8 cellular contexts compared by ENCODE assay signal in the genomic region with DNA sequence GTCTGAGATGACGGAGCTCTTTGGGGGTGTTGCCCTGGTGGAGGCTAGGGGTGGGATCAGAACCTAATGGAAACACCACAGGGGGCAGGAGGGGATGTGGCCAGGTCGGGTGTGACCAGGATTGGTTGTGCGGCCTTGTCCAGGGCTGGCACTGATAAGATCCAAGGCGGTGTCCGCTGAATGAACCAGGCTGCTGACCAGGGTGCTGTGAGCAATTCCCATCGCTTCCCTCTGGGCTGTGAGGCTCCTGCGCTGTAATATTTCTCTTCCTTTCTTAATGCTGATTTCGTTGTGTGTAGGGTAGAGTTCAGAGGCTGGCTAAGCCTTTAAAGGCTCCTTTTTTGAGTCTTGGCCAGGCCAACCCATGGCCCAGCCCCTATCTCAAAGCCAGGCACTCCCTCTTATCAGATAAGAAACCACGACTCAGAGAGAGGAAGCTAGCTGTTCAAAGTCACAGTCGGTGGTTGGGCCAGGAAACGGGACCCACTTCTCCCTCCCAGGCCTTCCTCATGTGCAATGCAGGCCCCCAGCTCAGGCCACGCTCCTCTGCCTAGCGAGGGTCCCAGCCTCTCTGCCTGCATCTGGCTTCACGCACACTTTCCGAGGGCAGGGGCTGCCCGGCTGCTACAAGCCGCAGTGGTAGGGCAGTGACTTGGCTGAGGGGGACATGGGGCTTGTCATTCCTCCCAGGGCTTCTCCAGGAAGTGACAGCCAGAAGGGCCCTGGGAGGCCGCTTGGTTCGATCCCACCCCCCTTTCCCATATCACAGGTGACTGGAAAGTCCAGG. TPM values are rescaled to one million over a fixed set of nuclear protein-coding genes. Genes with fewer than 3 reads are reported as not detected.
DNase-seq lines count a peak whose midpoint lies in the region; ATAC-seq and TF ChIP-seq lines count a peak whose summit lies in the region.

No MANE protein-coding gene starts in this region.

- peaks cover 14% of the 10 kb centered on the region; the same call in 1 of the 2 replicates for H3F3A ChIP-seq in Loucy (ENCODE audit: low read depth)

- ATAC-seq in GM19452 (IDR thresholded peaks at IDR 0.05; ENCODE audit: unreplicated experiment) (no peak), HG03097 (IDR thresholded peaks at IDR 0.05; ENCODE audit: low FRiP score, unreplicated experiment) (no peak)

- TF ChIP-seq CTCF in Loucy (conservative IDR thresholded peaks at IDR 0.05; ENCODE audit: low read length) (no peak), fibroblast of villous mesenchyme (IDR thresholded peaks at IDR 0.05; ENCODE audit: insufficient read depth, low read depth, low read length) (no peak)

- H4K20me1 ChIP-seq in Loucy (ENCODE audit: insufficient read depth, low read length, poor library complexity, severe bottlenecking): no peaks in the 10 kb centered on the region

- peak; percentile 59 to 64 for DNase-seq in activated CD4-positive, alpha-beta T cell treated with anti-CD3 and anti-CD28 coated beads, Interleukin-2, amount 50 U/mL, for 48 hours
- peak; percentile 96 for DNase-seq in fibroblast of villous mesenchyme (ENCODE audit: low read depth)
- peak; percentile 70 for DNase-seq in stimulated activated CD8-positive, alpha-beta memory T cell treated with anti-CD3 and anti-CD28 coated beads, Interleukin-4, amount 100 ng/mL, for 48 hours
- no peak for DNase-seq in NCI-H128 (lab: John Stamatoyannopoulos, UW; ENCODE audit: unreplicated experiment)
- DNase-seq in iPS-NIHi11 (ENCODE audit: low spot score): no peak

- H2AFZ ChIP-seq in Loucy (ENCODE audit: low read length): no peak overlapping the region

- no peaks in the 10 kb centered on the region for H3K27me3 ChIP-seq in Loucy (ENCODE audit: insufficient read depth, low read length, poor library complexity, severe bottlenecking)

- H3K4me3 ChIP-seq in Loucy (ENCODE audit: low read length, poor library complexity, severe bottlenecking): peak overlapping the region; percentile 64
- H3K4me3 ChIP-seq in fibroblast of villous mesenchyme (ENCODE audit: low read depth, low read length): no peak overlapping the region

- no peaks in the 10 kb centered on the region for H3K9me3 ChIP-seq in Loucy (ENCODE audit: insufficient read depth, low read depth, low read length)

- no peaks in the 10 kb centered on the region for H3K9me2 ChIP-seq in Loucy (replicated peaks; ENCODE audit: low read depth, low read length)

- H3K36me3 ChIP-seq in Loucy (ENCODE audit: insufficient read depth, low read length): no peaks in the 10 kb centered on the region

- peaks cover 5% of the 10 kb centered on the region; the same call in 1 of the 2 replicates for H3K79me2 ChIP-seq in Loucy (ENCODE audit: insufficient read depth, low read length)

- peak overlapping the region; percentile 78 for H3K9ac ChIP-seq in Loucy (ENCODE audit: low read depth, low read length, poor library complexity, severe bottlenecking)

- peaks cover 90% of the 10 kb centered on the region for H3K4me1 ChIP-seq in Loucy (ENCODE audit: insufficient read depth, low read length, poor library complexity, severe bottlenecking)

- peak overlapping the region; percentile 80 for H3K4me2 ChIP-seq in Loucy (ENCODE audit: low read depth, low read length, poor library complexity, severe bottlenecking)

RNA-seq across cellular contexts. Expression of a gene that starts 26.0 kb away (rescaled TPM):
- total RNA-seq in fibroblast of villous mesenchyme: 42.5 and 81.6 TPM in 2 replicates

Comparison
In these comparisons a context has a peak if more than half of its experiments do, and no peak if none do; other contexts are left out.
1. DNase-seq: peak in activated CD4-positive, alpha-beta T cell treated with anti-CD3 and anti-CD28 coated beads, Interleukin-2, amount 50 U/mL, for 48 hours (2 of 2), fibroblast of villous mesenchyme (single experiment) and stimulated activated CD8-positive, alpha-beta memory T cell treated with anti-CD3 and anti-CD28 coated beads, Interleukin-4, amount 100 ng/mL, for 48 hours (single experiment); none in NCI-H128 (single experiment) and iPS-NIHi11 (single experiment).